Comparison of ENCODE assay signal across 13 cellular contexts in genomic region chr13:51815848-51816247, GRCh38. TPM values are rescaled to one million over a fixed set of nuclear protein-coding genes. Genes with fewer than 3 reads are reported as not detected.
DNase-seq lines count a peak whose midpoint lies in the region; ATAC-seq and TF ChIP-seq lines count a peak whose summit lies in the region.
"Had no signal": no experiment of that assay in that cellular context is flagged by ENCODE, and none has a peak within 500 bp of the region (broad histone marks: within the 10 kb centered on the region; RNA-seq: fewer than 3 reads in every experiment).

No MANE protein-coding gene starts in this region.

- no peak overlapping the region for H3K4me3 ChIP-seq in mucosa of descending colon
- H3K4me3 ChIP-seq in endodermal cell (ENCODE audit: low read length), result no peak overlapping the region
- H3K4me3 ChIP-seq: skin epidermis had no signal

- H3K27ac Mint-ChIP-seq in CD4-positive, alpha-beta T cell, result peak overlapping the region; percentile 89
- H3K27ac Mint-ChIP-seq in endodermal cell (no peak overlapping the region), chondrocyte (ENCODE audit: unreplicated experiment) (no peak overlapping the region)

- 91 to 96% methylated on average over 5 to 11 of the region's 11 CpGs for WGBS in endodermal cell (ENCODE audit: insufficient coverage in 1 of 2, insufficient read length in 1 of 2), 2 experiments

- no peaks in the 10 kb centered on the region for H3K9me3 ChIP-seq in CD4-positive, alpha-beta T cell (ENCODE audit: control insufficient read depth, low read length)
- H3K9me3 ChIP-seq in mucosa of descending colon (no peaks in the 10 kb centered on the region), endodermal cell (ENCODE audit: control insufficient read depth, low read length) (no peaks in the 10 kb centered on the region)
- H3K9me3 ChIP-seq: tibial nerve had no signal

- H3K4me1 ChIP-seq in mucosa of descending colon (ENCODE audit: low read depth) (no peaks in the 10 kb centered on the region), endodermal cell (ENCODE audit: control insufficient read depth, insufficient read depth, low read length) (no peaks in the 10 kb centered on the region)

- CTCF ChIA-PET in CD4-positive, alpha-beta T cell (lab: Charles Lee), result interaction anchor here (0.7 to 4.4 kb wide), 14 partner anchors 11 to 385 kb away, joined by 3 to 44 read pairs (median 4); partner anchors contain the start of genes TMEM272 and WDFY2

- H3K27ac ChIP-seq in CD4-positive, alpha-beta T cell (ENCODE audit: low read depth, low read length), result no peak overlapping the region
- H3K27ac ChIP-seq in VCaP, result peak overlapping the region; percentile 26; the same call in 1 of the 2 replicates
- H3K27ac ChIP-seq in endodermal cell (ENCODE audit: low read depth, low read length), result no peak overlapping the region
- H3K27ac ChIP-seq: 22Rv1, tibial nerve had no signal

- no peaks in the 10 kb centered on the region for H3K27me3 Mint-ChIP-seq in CD4-positive, alpha-beta T cell
- H3K27me3 Mint-ChIP-seq in endodermal cell (ENCODE audit: insufficient read depth), result peaks cover 3% of the 10 kb centered on the region
- H3K27me3 Mint-ChIP-seq in chondrocyte (ENCODE audit: low read depth), result peaks cover 11% of the 10 kb centered on the region

- peak overlapping the region; percentile 77 for H3K4me3 Mint-ChIP-seq in CD4-positive, alpha-beta T cell
- H3K4me3 Mint-ChIP-seq in endodermal cell, result no peak overlapping the region
- H3K4me3 Mint-ChIP-seq in chondrocyte (ENCODE audit: unreplicated experiment), result no peak overlapping the region

- peaks cover 93% of the 10 kb centered on the region for H3K4me1 Mint-ChIP-seq in CD4-positive, alpha-beta T cell (ENCODE audit: low read depth)
- peaks cover 18% of the 10 kb centered on the region for H3K4me1 Mint-ChIP-seq in endodermal cell
- peaks cover 19% of the 10 kb centered on the region for H3K4me1 Mint-ChIP-seq in chondrocyte (ENCODE audit: low read depth)

- POLR2A ChIA-PET in CD4-positive, alpha-beta T cell (lab: Charles Lee), result interaction anchor here (0.6 to 8.1 kb wide), 10 partner anchors 10 to 365 kb away, joined by 3 to 110 read pairs (median 6); partner anchors contain the start of genes ALG11, INTS6 and TMEM272

- H3K36me3 Mint-ChIP-seq in CD4-positive, alpha-beta T cell (ENCODE audit: low read depth), result peaks cover 82% of the 10 kb centered on the region
- H3K36me3 Mint-ChIP-seq in endodermal cell (ENCODE audit: low read depth) (no peaks in the 10 kb centered on the region), chondrocyte (ENCODE audit: low read depth) (peaks cover 2% of the 10 kb centered on the region)

- DNase-seq in DMS53 (lab: John Stamatoyannopoulos, UW) (peak; percentile 61), DMS53 treated with DMSO at 0.1 percent for 48 hours (lab: John Stamatoyannopoulos, UW; ENCODE audit: unreplicated experiment) (no peak), mucosa of descending colon (peak in 2 of 3 donors; percentile 45 to 51), endodermal cell (no peak), inferior parietal cortex (ENCODE audit: extremely low spot score) (no peak), chondrocyte (ENCODE audit: low spot score) (no peak)
- DNase-seq in CD4-positive, alpha-beta T cell, result no peak
- DNase-seq: cerebellar nuclear complex had no signal

- H3K9ac ChIP-seq in endodermal cell (ENCODE audit: extremely low read depth, low read length, poor library complexity, severe bottlenecking), result no peak overlapping the region

- no peaks in the 10 kb centered on the region for H3K36me3 ChIP-seq in mucosa of descending colon (ENCODE audit: low read depth)
- no peaks in the 10 kb centered on the region for H3K36me3 ChIP-seq in endodermal cell (ENCODE audit: control insufficient read depth, insufficient read depth, low read length)
- H3K36me3 ChIP-seq: tibial nerve had no signal

- no peaks in the 10 kb centered on the region for H3K27me3 ChIP-seq in CD4-positive, alpha-beta T cell (ENCODE audit: control insufficient read depth, insufficient read depth, low read length)
- no peaks in the 10 kb centered on the region for H3K27me3 ChIP-seq in endodermal cell (ENCODE audit: control insufficient read depth, insufficient read depth, low read length, poor library complexity, severe bottlenecking)
- H3K27me3 ChIP-seq: tibial nerve had no signal

- TF ChIP-seq CTCF in CD4-positive, alpha-beta T cell (IDR thresholded peaks at IDR 0.05), result no peak
- no peak for TF ChIP-seq CTCF in VCaP (conservative IDR thresholded peaks at IDR 0.05)
- no peak for TF ChIP-seq CTCF in mucosa of descending colon (IDR thresholded peaks at IDR 0.05)
- no peak for TF ChIP-seq CTCF in endodermal cell (conservative IDR thresholded peaks at IDR 0.05)
- TF ChIP-seq CTCF in chondrocyte (IDR thresholded peaks at IDR 0.05), result no peak

- no peak for ATAC-seq in CD4-positive, alpha-beta T cell (ENCODE audit: poor library complexity)
- peak; percentile 72 for ATAC-seq in mucosa of descending colon

- intact Hi-C loops in CD4-positive, alpha-beta T cell (cut with DNase I, micrococcal nuclease), result loop anchor here (1.0 to 10.0 kb wide), 6 partner anchors 9 to 839 kb away; partner anchors contain the start of genes CKAP2 (in 1 of the 2), SUGT1 (in 1 of the 2) and VPS36 (in 1 of the 2)
- intact Hi-C loops in mucosa of descending colon (cut with DNase I, micrococcal nuclease), result loop anchor here (10.0 kb wide), 1 partner anchor 309 kb away; the partner anchor contains the start of gene NEK5 (in 2 of the 2)

- H3K9me3 Mint-ChIP-seq in CD4-positive, alpha-beta T cell, result no peaks in the 10 kb centered on the region
- H3K9me3 Mint-ChIP-seq in endodermal cell (no peaks in the 10 kb centered on the region), chondrocyte (ENCODE audit: low read depth) (no peaks in the 10 kb centered on the region)
- H3K9me3 Mint-ChIP-seq: effector memory CD8-positive, alpha-beta T cell had no signal

RNA-seq across cellular contexts. Expression of gene DHRS12, which starts 11.9 kb away (rescaled TPM):
- 10 to 100 TPM in 1 of 2 experiments, 1 to 10 TPM in 1; 10.0 to 14.8 TPM for total RNA-seq in CD4-positive, alpha-beta T cell
- total RNA-seq in mucosa of descending colon (10 to 100 TPM; 11.8 to 15.1 (median 14.1) TPM), endodermal cell (10 to 100 TPM; 13.8 to 19.8 TPM), chondrocyte (7.6 to 10.6 TPM (median 7.9 TPM) in 3 replicates)
- 18.1 TPM for polyA plus RNA-seq in endodermal cell (2013, experiment 1 of 2)
- polyA plus RNA-seq in endodermal cell (2013, experiment 2 of 2), result 11.8 TPM

RNA-seq across cellular contexts. Expression of gene TMEM272, which starts 29.1 kb away (rescaled TPM):
- total RNA-seq in CD4-positive, alpha-beta T cell, result 1 to 10 TPM; 2.7 to 2.8 TPM
- under 1 TPM; 0.07 to 0.35 (median 0.29) TPM for total RNA-seq in mucosa of descending colon
- under 1 TPM; 0.62 TPM for total RNA-seq in endodermal cell
- polyA plus RNA-seq in endodermal cell (2013, experiment 1 of 2), result 0.11 TPM
- 0.58 TPM for polyA plus RNA-seq in endodermal cell (2013, experiment 2 of 2)
- total RNA-seq in chondrocyte, result 0.10 to 0.12 TPM in 2 of 3 replicates, not detected in the other
- total RNA-seq: tibial nerve had no signal

RNA-seq across cellular contexts. Expression of gene CCDC70, which starts 45.9 kb away (rescaled TPM):
- total RNA-seq in CD4-positive, alpha-beta T cell, result not detected
- total RNA-seq in mucosa of descending colon, result not detected
- not detected for total RNA-seq in endodermal cell
- not detected for polyA plus RNA-seq in endodermal cell (2013, experiment 1 of 2)
- not detected for polyA plus RNA-seq in endodermal cell (2013, experiment 2 of 2)
- total RNA-seq in chondrocyte, result not detected in 3 replicates
- total RNA-seq: tibial nerve had no signal

Comparison
In these comparisons a context has a peak if more than half of its experiments do, and no peak if none do; other contexts are left out.
1. DNase-seq: peak in DMS53 (single experiment) and mucosa of descending colon (2 of 3); none in DMS53 treated with DMSO at 0.1 percent for 48 hours (single experiment), CD4-positive, alpha-beta T cell (0 of 10), endodermal cell (single experiment), inferior parietal cortex (single experiment) and chondrocyte (single experiment).